1 cellular context compared by ENCODE assay signal in genomic region chr11:2209370-2209801, GRCh38.
TF ChIP-seq lines count a peak whose summit lies in the region.

No MANE protein-coding gene starts in this region.

TF ChIP-seq in SK-N-SH, 30 proteins besides CTCF, POLR2A, EP300 and RAD21 (continued from another document):
- TF ChIP-seq, protein P1, sequence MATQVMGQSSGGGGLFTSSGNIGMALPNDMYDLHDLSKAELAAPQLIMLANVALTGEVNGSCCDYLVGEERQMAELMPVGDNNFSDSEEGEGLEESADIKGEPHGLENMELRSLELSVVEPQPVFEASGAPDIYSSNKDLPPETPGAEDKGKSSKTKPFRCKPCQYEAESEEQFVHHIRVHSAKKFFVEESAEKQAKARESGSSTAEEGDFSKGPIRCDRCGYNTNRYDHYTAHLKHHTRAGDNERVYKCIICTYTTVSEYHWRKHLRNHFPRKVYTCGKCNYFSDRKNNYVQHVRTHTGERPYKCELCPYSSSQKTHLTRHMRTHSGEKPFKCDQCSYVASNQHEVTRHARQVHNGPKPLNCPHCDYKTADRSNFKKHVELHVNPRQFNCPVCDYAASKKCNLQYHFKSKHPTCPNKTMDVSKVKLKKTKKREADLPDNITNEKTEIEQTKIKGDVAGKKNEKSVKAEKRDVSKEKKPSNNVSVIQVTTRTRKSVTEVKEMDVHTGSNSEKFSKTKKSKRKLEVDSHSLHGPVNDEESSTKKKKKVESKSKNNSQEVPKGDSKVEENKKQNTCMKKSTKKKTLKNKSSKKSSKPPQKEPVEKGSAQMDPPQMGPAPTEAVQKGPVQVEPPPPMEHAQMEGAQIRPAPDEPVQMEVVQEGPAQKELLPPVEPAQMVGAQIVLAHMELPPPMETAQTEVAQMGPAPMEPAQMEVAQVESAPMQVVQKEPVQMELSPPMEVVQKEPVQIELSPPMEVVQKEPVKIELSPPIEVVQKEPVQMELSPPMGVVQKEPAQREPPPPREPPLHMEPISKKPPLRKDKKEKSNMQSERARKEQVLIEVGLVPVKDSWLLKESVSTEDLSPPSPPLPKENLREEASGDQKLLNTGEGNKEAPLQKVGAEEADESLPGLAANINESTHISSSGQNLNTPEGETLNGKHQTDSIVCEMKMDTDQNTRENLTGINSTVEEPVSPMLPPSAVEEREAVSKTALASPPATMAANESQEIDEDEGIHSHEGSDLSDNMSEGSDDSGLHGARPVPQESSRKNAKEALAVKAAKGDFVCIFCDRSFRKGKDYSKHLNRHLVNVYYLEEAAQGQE (IDR thresholded peaks at IDR 0.05; ENCODE audit: low read depth, low read length): no peak
- TF ChIP-seq, protein P2, sequence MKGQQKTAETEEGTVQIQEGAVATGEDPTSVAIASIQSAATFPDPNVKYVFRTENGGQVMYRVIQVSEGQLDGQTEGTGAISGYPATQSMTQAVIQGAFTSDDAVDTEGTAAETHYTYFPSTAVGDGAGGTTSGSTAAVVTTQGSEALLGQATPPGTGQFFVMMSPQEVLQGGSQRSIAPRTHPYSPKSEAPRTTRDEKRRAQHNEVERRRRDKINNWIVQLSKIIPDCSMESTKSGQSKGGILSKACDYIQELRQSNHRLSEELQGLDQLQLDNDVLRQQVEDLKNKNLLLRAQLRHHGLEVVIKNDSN (IDR thresholded peaks at IDR 0.05; ENCODE audit: borderline replicate concordance, low read depth): no peak
- TF ChIP-seq JUND (IDR thresholded peaks at IDR 0.05) (no peak), FOXM1 (IDR thresholded peaks at IDR 0.05; ENCODE audit: low read depth) (no peak), TAF1 (IDR thresholded peaks at IDR 0.05; ENCODE audit: borderline replicate concordance, low read depth, low read length) (no peak), MXI1 (IDR thresholded peaks at IDR 0.05; ENCODE audit: low read depth, low read length) (no peak), RCOR1 (IDR thresholded peaks at IDR 0.05; ENCODE audit: low read length) (no peak), FOXJ3 (CRISPR knock-in tag; IDR thresholded peaks at IDR 0.05) (no peak), FOSL2 (IDR thresholded peaks at IDR 0.05; ENCODE audit: borderline replicate concordance, low read depth) (no peak), TCF12 (IDR thresholded peaks at IDR 0.05) (no peak), SMC3 (IDR thresholded peaks at IDR 0.05; ENCODE audit: low read depth, low read length) (no peak), GATA2 (CRISPR knock-in tag; IDR thresholded peaks at IDR 0.05) (no peak)
- TF ChIP-seq, protein P3, sequence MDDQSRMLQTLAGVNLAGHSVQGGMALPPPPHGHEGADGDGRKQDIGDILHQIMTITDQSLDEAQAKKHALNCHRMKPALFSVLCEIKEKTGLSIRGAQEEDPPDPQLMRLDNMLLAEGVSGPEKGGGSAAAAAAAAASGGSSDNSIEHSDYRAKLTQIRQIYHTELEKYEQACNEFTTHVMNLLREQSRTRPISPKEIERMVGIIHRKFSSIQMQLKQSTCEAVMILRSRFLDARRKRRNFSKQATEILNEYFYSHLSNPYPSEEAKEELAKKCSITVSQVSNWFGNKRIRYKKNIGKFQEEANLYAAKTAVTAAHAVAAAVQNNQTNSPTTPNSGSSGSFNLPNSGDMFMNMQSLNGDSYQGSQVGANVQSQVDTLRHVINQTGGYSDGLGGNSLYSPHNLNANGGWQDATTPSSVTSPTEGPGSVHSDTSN (IDR thresholded peaks at IDR 0.05): no peak
